1 cellular context compared by ENCODE assay signal in the genomic region with DNA sequence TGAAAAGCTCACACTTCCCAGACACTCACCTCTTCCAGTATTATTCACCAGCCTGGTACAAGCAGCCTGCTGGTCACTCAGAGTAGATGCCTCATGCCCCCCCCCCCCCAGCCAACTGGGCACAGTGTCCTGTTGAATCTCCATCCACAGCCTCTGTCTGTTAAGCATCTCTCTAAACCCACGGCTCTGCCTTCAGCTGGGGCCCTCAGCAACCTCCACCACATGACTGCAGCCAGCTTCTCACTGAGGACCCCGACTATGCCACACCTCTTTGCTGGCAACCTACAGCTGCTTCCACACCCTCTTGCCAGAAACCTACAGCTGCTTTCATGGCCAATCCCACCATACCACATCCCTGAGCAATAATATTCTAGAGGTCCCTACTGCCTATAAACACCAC.
TF ChIP-seq lines count a peak whose summit lies in the region.

No MANE protein-coding gene starts in this region.

TF ChIP-seq in HepG2, 621 proteins besides CTCF, POLR2A, EP300 and RAD21 (continued from another document):
- TF ChIP-seq, protein P1, sequence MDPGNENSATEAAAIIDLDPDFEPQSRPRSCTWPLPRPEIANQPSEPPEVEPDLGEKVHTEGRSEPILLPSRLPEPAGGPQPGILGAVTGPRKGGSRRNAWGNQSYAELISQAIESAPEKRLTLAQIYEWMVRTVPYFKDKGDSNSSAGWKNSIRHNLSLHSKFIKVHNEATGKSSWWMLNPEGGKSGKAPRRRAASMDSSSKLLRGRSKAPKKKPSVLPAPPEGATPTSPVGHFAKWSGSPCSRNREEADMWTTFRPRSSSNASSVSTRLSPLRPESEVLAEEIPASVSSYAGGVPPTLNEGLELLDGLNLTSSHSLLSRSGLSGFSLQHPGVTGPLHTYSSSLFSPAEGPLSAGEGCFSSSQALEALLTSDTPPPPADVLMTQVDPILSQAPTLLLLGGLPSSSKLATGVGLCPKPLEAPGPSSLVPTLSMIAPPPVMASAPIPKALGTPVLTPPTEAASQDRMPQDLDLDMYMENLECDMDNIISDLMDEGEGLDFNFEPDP (CRISPR knock-in tag; conservative IDR thresholded peaks at IDR 0.05): 0 out of 2 replicates have a peak, but pooled peaks have one; percentile 17
- TF ChIP-seq, protein P2, sequence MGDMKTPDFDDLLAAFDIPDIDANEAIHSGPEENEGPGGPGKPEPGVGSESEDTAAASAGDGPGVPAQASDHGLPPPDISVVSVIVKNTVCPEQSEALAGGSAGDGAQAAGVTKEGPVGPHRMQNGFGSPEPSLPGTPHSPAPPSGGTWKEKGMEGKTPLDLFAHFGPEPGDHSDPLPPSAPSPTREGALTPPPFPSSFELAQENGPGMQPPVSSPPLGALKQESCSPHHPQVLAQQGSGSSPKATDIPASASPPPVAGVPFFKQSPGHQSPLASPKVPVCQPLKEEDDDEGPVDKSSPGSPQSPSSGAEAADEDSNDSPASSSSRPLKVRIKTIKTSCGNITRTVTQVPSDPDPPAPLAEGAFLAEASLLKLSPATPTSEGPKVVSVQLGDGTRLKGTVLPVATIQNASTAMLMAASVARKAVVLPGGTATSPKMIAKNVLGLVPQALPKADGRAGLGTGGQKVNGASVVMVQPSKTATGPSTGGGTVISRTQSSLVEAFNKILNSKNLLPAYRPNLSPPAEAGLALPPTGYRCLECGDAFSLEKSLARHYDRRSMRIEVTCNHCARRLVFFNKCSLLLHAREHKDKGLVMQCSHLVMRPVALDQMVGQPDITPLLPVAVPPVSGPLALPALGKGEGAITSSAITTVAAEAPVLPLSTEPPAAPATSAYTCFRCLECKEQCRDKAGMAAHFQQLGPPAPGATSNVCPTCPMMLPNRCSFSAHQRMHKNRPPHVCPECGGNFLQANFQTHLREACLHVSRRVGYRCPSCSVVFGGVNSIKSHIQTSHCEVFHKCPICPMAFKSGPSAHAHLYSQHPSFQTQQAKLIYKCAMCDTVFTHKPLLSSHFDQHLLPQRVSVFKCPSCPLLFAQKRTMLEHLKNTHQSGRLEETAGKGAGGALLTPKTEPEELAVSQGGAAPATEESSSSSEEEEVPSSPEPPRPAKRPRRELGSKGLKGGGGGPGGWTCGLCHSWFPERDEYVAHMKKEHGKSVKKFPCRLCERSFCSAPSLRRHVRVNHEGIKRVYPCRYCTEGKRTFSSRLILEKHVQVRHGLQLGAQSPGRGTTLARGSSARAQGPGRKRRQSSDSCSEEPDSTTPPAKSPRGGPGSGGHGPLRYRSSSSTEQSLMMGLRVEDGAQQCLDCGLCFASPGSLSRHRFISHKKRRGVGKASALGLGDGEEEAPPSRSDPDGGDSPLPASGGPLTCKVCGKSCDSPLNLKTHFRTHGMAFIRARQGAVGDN (CRISPR knock-in tag; IDR thresholded peaks at IDR 0.05): peak; percentile 20; the same call in 1 of the 2 replicates
